In the genomic region with DNA sequence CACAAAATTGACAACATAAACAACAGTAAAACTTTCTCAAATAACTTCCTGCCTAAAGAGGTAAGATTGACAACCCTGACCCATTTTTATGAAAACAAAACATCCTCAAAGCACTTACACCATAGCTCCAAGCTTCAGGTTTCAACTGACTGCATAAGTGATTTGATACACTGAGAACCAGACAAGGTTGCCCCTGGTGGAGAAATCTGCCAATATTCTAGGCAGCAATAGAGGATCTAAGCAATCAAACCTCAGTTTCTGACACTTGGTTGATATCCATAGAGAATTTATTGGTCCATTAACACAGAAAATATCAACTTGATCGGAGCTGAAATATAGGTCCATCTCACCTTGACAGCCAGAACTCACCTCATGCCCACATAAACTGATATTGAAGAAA, we compare ENCODE assay signal across 17 cellular contexts.
A peak's percentile ranks its signal among the peaks of the same experiment; 100 is the strongest.
DNase-seq lines count a peak whose midpoint lies in the region; ATAC-seq, FAIRE-seq and TF ChIP-seq lines count a peak whose summit lies in the region.
"Had no signal": no experiment of that assay in that cellular context is flagged by ENCODE, and none has a peak within 500 bp of the region (broad histone marks: within the 10 kb centered on the region; RNA-seq: fewer than 3 reads in every experiment).

No MANE protein-coding gene starts in this region.

- H3K14ac ChIP-seq in H1 (ENCODE audit: insufficient read length) = no peak overlapping the region

- TF ChIP-seq POLR2A in H1 (IDR thresholded peaks at IDR 0.05; ENCODE audit: control extremely low read depth in 1 of 2, low read depth in 2 of 2, low read length in 2 of 2) (no peak), transverse colon (IDR thresholded peaks at IDR 0.05) (no peak)

- no peak overlapping the region for H4K5ac ChIP-seq in H1 (ENCODE audit: insufficient read length, low read depth, low read length)

- DNase-seq in SK-N-SH = no peak
- peak; percentile 18 for DNase-seq in NCI-H2029 treated with DMSO at 0.1 percent for 48 hours (lab: John Stamatoyannopoulos, UW)
- DNase-seq in H1 (ENCODE audit: low read depth in 1 of 2, low spot score in 2 of 2) = no peak
- no peak for DNase-seq in mesenteric fat pad (ENCODE audit: low spot score)
- DNase-seq in activated naive CD4-positive, alpha-beta T cell treated with anti-CD3 and anti-CD28 coated beads, Interleukin-2, amount 10 ng/mL, durations not matched to agents 7 days and 5 days = no peak
- no peak for DNase-seq in transverse colon
- DNase-seq in NCI-H146 (lab: John Stamatoyannopoulos, UW) = no peak
- DNase-seq: cerebellar nuclear complex, Right ventricle myocardium superior, uterus had no signal

- no peak overlapping the region for H2AK5ac ChIP-seq in H1 (ENCODE audit: low read depth, low read length)

- H3K4me3 ChIP-seq in SK-N-SH (ENCODE audit: low read depth in 2 of 2, low read length in 1 of 2) (no peak overlapping the region), H1 (ENCODE audit: extremely low read depth in 1 of 4, insufficient read depth in 2 of 4, low read depth in 3 of 4, low read length in 4 of 4) (no peak overlapping the region), transverse colon (no peak overlapping the region)
- H3K4me3 ChIP-seq: esophagus muscularis mucosa, uterus had no signal

- H3K56ac ChIP-seq in H1 (replicated peaks; ENCODE audit: insufficient read length, low read depth, low read length) = no peak overlapping the region

- no peak overlapping the region for H2BK12ac ChIP-seq in H1 (ENCODE audit: low read depth, low read length)

- H2AFZ ChIP-seq in SK-N-SH (ENCODE audit: low read depth) (no peak overlapping the region), H1 (ENCODE audit: low read length) (no peak overlapping the region)

- H3K27me3 Mint-ChIP-seq in activated naive CD4-positive, alpha-beta T cell treated with anti-CD3 and anti-CD28 coated beads, Interleukin-2, amount 10 ng/mL, durations not matched to agents 7 days and 5 days = no peaks in the 10 kb centered on the region
- H3K27me3 Mint-ChIP-seq: activated naive CD8-positive, alpha-beta T cell; memory B cell had no signal

- 87% methylated on average over 1 of the region's 1 CpG for whole genome bisulfite sequencing in SK-N-SH (ENCODE audit: low lambda C conversion rate)
- 88% methylated on average over 1 of the region's 1 CpG; no CpG with 5 or more reads in 1 of the 2 experiments for WGBS in H1 (ENCODE audit: extremely low coverage in 1 of 2, insufficient coverage in 1 of 2, insufficient read length in 1 of 2, insufficient replicate concordance in 2 of 2, low coverage in 1 of 2, low lambda C conversion rate in 2 of 2, missing lambda C conversion rate in 1 of 2), 2 experiments
- WGBS in transverse colon (ENCODE audit: low coverage in 1 of 2), 2 donors = 92% methylated on average over 1 of the region's 1 CpG; no CpG with 5 or more reads in 1 of the 2 donors

- H3K4me3 Mint-ChIP-seq in activated naive CD4-positive, alpha-beta T cell treated with anti-CD3 and anti-CD28 coated beads, Interleukin-2, amount 10 ng/mL, durations not matched to agents 7 days and 5 days = no peak overlapping the region
- H3K4me3 Mint-ChIP-seq: activated naive CD8-positive, alpha-beta T cell; memory B cell; stimulated activated effector memory CD8-positive, alpha-beta T cell treated with anti-CD3 and anti-CD28 coated beads, Interleukin-12 subunit alpha, Interleukin-12 subunit beta, amount 100 ng/mL, for 72 hours had no signal

- POLR2A ChIA-PET in SK-N-SH (lab: Yijun Ruan, JAX) (no interaction called here), H1 (lab: Charles Lee; ENCODE audit: partially characterized antibody) (no interaction called here)

- H3K4ac ChIP-seq in H1 (replicated peaks; ENCODE audit: insufficient read length, low read depth, low read length) = no peak overlapping the region

- TF ChIP-seq CTCF in SK-N-SH (IDR thresholded peaks at IDR 0.05) = peak; percentile 34; the same call in 1 of the 2 replicates
- peak in 2 of 3 experiments; percentile 20 to 48; a peak in 2 of 4 replicates for TF ChIP-seq CTCF in H1 (IDR thresholded peaks at IDR 0.05; ENCODE audit: control extremely low read depth in 1 of 3, insufficient read depth in 1 of 3, low read depth in 1 of 3, low read length in 3 of 3)
- no peak for TF ChIP-seq CTCF in transverse colon (IDR thresholded peaks at IDR 0.05)

- H3K9me3 Mint-ChIP-seq in activated naive CD4-positive, alpha-beta T cell treated with anti-CD3 and anti-CD28 coated beads, Interleukin-2, amount 10 ng/mL, durations not matched to agents 7 days and 5 days = no peaks in the 10 kb centered on the region
- H3K9me3 Mint-ChIP-seq: memory B cell; stimulated activated effector memory CD8-positive, alpha-beta T cell treated with anti-CD3 and anti-CD28 coated beads, Interleukin-12 subunit alpha, Interleukin-12 subunit beta, amount 100 ng/mL, for 72 hours had no signal

- H3K79me1 ChIP-seq in H1 (ENCODE audit: low read depth, low read length) = no peaks in the 10 kb centered on the region

- H4K20me1 ChIP-seq in SK-N-SH (ENCODE audit: insufficient read depth) (peaks cover 4% of the 10 kb centered on the region; the same call in 1 of the 2 replicates), H1 (replicated peaks in 1 of 2; ENCODE audit: control insufficient read depth in 1 of 2, insufficient read depth in 2 of 2, low read length in 2 of 2) (peaks cover 0 to 4% of the 10 kb centered on the region in 2 experiments)

- H4K8ac ChIP-seq in H1 (ENCODE audit: extremely low read depth, insufficient read depth, low read length) = no peak overlapping the region

- in situ Hi-C loops in transverse colon (cut with MboI; ENCODE audit: low pct_ligation_motif_present in 1 of 4, low pct_unique_long_range_greater_than_20kb in 1 of 4, low sequenced_read_pairs in 3 of 4) = loop anchor here in 1 of 4 donors (25.0 kb wide), 1 partner anchor 249 kb away; no protein-coding TSS in a partner anchor

- no peak overlapping the region for H2BK120ac ChIP-seq in H1 (replicated peaks; ENCODE audit: low read depth, low read length)

- no peaks in the 10 kb centered on the region for H3K9me2 ChIP-seq in SK-N-SH

- H3K4me2 ChIP-seq in SK-N-SH (no peak overlapping the region), H1 (ENCODE audit: insufficient read depth in 1 of 2, low read depth in 2 of 2, low read length in 2 of 2) (no peak overlapping the region)

- H4K91ac ChIP-seq in H1 (replicated peaks; ENCODE audit: insufficient read length, low read length) = no peak overlapping the region

- H3K9me3 ChIP-seq in SK-N-SH = no peaks in the 10 kb centered on the region
- H3K9me3 ChIP-seq in H1 (ENCODE audit: insufficient read depth in 2 of 2, low read depth in 1 of 2, low read length in 1 of 2) = no peaks in the 10 kb centered on the region
- H3K9me3 ChIP-seq in transverse colon = no peaks in the 10 kb centered on the region
- H3K9me3 ChIP-seq: esophagus muscularis mucosa, uterus had no signal

- H2BK15ac ChIP-seq in H1 (ENCODE audit: low read length) = no peak overlapping the region

- H3K4me1 ChIP-seq in SK-N-SH (ENCODE audit: control insufficient read depth in 1 of 2, insufficient read depth in 2 of 2, low read depth in 1 of 2, low read length in 1 of 2) (peaks cover 11 to 17% of the 10 kb centered on the region in 2 experiments; a peak in 2 of 4 replicates), H1 (replicated peaks in 1 of 4; ENCODE audit: control insufficient read depth in 3 of 4, insufficient read depth in 4 of 4, low read length in 3 of 4) (no peaks in the 10 kb centered on the region), transverse colon (no peaks in the 10 kb centered on the region)
- H3K4me1 ChIP-seq: esophagus muscularis mucosa, uterus had no signal

- FAIRE-seq in H1 (lab: Jason Lieb, UNC) = no peak
- FAIRE-seq: GM18507, TTC549 had no signal

- TF ChIP-seq EP300 in SK-N-SH (IDR thresholded peaks at IDR 0.05; ENCODE audit: borderline replicate concordance in 1 of 2, low read depth in 1 of 2, low read length in 1 of 2) (no peak), H1 (IDR thresholded peaks at IDR 0.05; ENCODE audit: borderline replicate concordance in 1 of 2, low read depth in 2 of 2, low read length in 2 of 2) (no peak), transverse colon (IDR thresholded peaks at IDR 0.05; ENCODE audit: low read depth) (no peak)

- H3K9ac ChIP-seq in SK-N-SH (no peak overlapping the region), H1 (replicated peaks in 1 of 4; ENCODE audit: extremely low read depth in 1 of 4, low read depth in 3 of 4, low read length in 3 of 4) (no peak overlapping the region)

- H3K23ac ChIP-seq in H1 (ENCODE audit: insufficient read length) = no peak overlapping the region

- CTCF ChIA-PET in SK-N-SH (lab: Yijun Ruan, JAX) = interaction anchor here (0.7 to 5.1 kb wide), 17 partner anchors 8 to 504 kb away, joined by 3 to 39 read pairs (median 4); partner anchors contain the start of gene ELAPOR2
- CTCF ChIA-PET in H1 (lab: Charles Lee; ENCODE audit: partially characterized antibody) = interaction anchor here (0.8 to 3.9 kb wide), 16 partner anchors 8 to 325 kb away, joined by 3 to 18 read pairs (median 4); partner anchors contain the start of gene DMTF1
- CTCF ChIA-PET in activated naive CD4-positive, alpha-beta T cell treated with anti-CD3 and anti-CD28 coated beads, Interleukin-2, amount 10 ng/mL, durations not matched to agents 7 days and 5 days (lab: Charles Lee) = interaction anchor here (1.5 to 2.5 kb wide), 2 partner anchors 215 to 237 kb away, joined by 3 to 8 read pairs; no protein-coding TSS in a partner anchor

- H2BK20ac ChIP-seq in H1 (ENCODE audit: low read length) = no peak overlapping the region

- ATAC-seq in SK-N-SH treated with all-trans-retinoic acid at 6 μM for 48 hours = no peak
- ATAC-seq: stimulated activated effector memory CD8-positive, alpha-beta T cell treated with anti-CD3 and anti-CD28 coated beads, Interleukin-12 subunit alpha, Interleukin-12 subunit beta, amount 100 ng/mL, for 72 hours had no signal

- H3K18ac ChIP-seq in H1 (ENCODE audit: extremely low read depth, low read length) = no peak overlapping the region

- H3K23me2 ChIP-seq in H1 (ENCODE audit: low read depth, low read length) = no peaks in the 10 kb centered on the region

- no peak overlapping the region for H3K27ac Mint-ChIP-seq in activated naive CD4-positive, alpha-beta T cell treated with anti-CD3 and anti-CD28 coated beads, Interleukin-2, amount 10 ng/mL, durations not matched to agents 7 days and 5 days
- H3K27ac Mint-ChIP-seq: activated naive CD8-positive, alpha-beta T cell; memory B cell; stimulated activated effector memory CD8-positive, alpha-beta T cell treated with anti-CD3 and anti-CD28 coated beads, Interleukin-12 subunit alpha, Interleukin-12 subunit beta, amount 100 ng/mL, for 72 hours had no signal

- H3F3A ChIP-seq in SK-N-SH (replicated peaks; ENCODE audit: insufficient read depth) = peaks cover 30% of the 10 kb centered on the region

- no peak overlapping the region for H3K27ac ChIP-seq in SK-N-SH (ENCODE audit: low read depth in 2 of 2, low read length in 1 of 2)
- H3K27ac ChIP-seq in H1 (ENCODE audit: low read depth, low read length) = no peak overlapping the region
- no peak overlapping the region for H3K27ac ChIP-seq in transverse colon
- H3K27ac ChIP-seq: esophagus muscularis mucosa, uterus had no signal

- no peak overlapping the region for H2BK5ac ChIP-seq in H1 (ENCODE audit: low read depth, low read length)

- H3K36me3 Mint-ChIP-seq in activated naive CD4-positive, alpha-beta T cell treated with anti-CD3 and anti-CD28 coated beads, Interleukin-2, amount 10 ng/mL, durations not matched to agents 7 days and 5 days = no peaks in the 10 kb centered on the region

- H3K79me2 ChIP-seq in SK-N-SH (ENCODE audit: insufficient read depth) = no peaks in the 10 kb centered on the region
- no peaks in the 10 kb centered on the region for H3K79me2 ChIP-seq in H1 (ENCODE audit: control insufficient read depth in 1 of 2, insufficient read depth in 2 of 2, low read length in 2 of 2)

- H3K4me1 Mint-ChIP-seq in activated naive CD4-positive, alpha-beta T cell treated with anti-CD3 and anti-CD28 coated beads, Interleukin-2, amount 10 ng/mL, durations not matched to agents 7 days and 5 days = no peaks in the 10 kb centered on the region
- H3K4me1 Mint-ChIP-seq: memory B cell; stimulated activated effector memory CD8-positive, alpha-beta T cell treated with anti-CD3 and anti-CD28 coated beads, Interleukin-12 subunit alpha, Interleukin-12 subunit beta, amount 100 ng/mL, for 72 hours had no signal

- H3K36me3 ChIP-seq in SK-N-SH (replicated peaks in 1 of 2; ENCODE audit: control insufficient read depth in 1 of 2, insufficient read depth in 2 of 2, low read length in 1 of 2) = peaks cover 38 to 72% of the 10 kb centered on the region in 2 experiments
- peaks cover 0 to 27% (median 4%) of the 10 kb centered on the region in 4 experiments; a peak in 2 of 8 replicates for H3K36me3 ChIP-seq in H1 (ENCODE audit: control insufficient read depth in 2 of 4, insufficient read depth in 4 of 4, low read length in 3 of 4)
- peaks cover 0 to 11% (median 0%) of the 10 kb centered on the region in 4 donors for H3K36me3 ChIP-seq in transverse colon
- H3K36me3 ChIP-seq: uterus had no signal

- TF ChIP-seq RAD21 in SK-N-SH (IDR thresholded peaks at IDR 0.05; ENCODE audit: low read length) (no peak), H1 (IDR thresholded peaks at IDR 0.05 in 1 of 2, conservative IDR thresholded peaks at IDR 0.05 in 1 of 2; ENCODE audit: low read depth in 2 of 2, low read length in 2 of 2) (0 out of 4 replicates have a peak, but pooled peaks of 1 of the 2 experiments have one; percentile 6)

- intact Hi-C loops in transverse colon (cut with DNase I; ENCODE audit: low total_unique reads) = no loop called here

- H3K27me3 ChIP-seq in SK-N-SH (ENCODE audit: insufficient read depth) (no peaks in the 10 kb centered on the region), H1 (replicated peaks in 1 of 4; ENCODE audit: control insufficient read depth in 3 of 4, extremely low read depth in 1 of 4, insufficient read depth in 3 of 4, low read length in 3 of 4) (no peaks in the 10 kb centered on the region; a peak in 1 of 7 replicates), transverse colon (no peaks in the 10 kb centered on the region)
- H3K27me3 ChIP-seq: esophagus muscularis mucosa, uterus had no signal

Comparison
In these comparisons a context has a peak if more than half of its experiments do, and no peak if none do; other contexts are left out.
1. CTCF ChIP-seq: peak in SK-N-SH (single experiment) and H1 (2 of 3); none in transverse colon (0 of 5).
2. Of the 17 proteins assayed by ChIP-seq in both H1 and SK-N-SH: peak only in H1: none; only in SK-N-SH: none; in both: CTCF; in neither: 15; mixed calls (peak in some experiments, not most) for 1.